8 cellular contexts compared by ENCODE assay signal in genomic region chr16:69823831-69824563, GRCh38.
DNase-seq lines count a peak whose midpoint lies in the region; ATAC-seq and TF ChIP-seq lines count a peak whose summit lies in the region.

No MANE protein-coding gene starts in this region.

- H3K36me3 ChIP-seq in HAP-1 (replicated peaks) (no peaks in the 10 kb centered on the region), aorta (ENCODE audit: control insufficient read depth in 1 of 2, insufficient read depth in 2 of 2, low read length in 1 of 2) (peaks cover 0 to 1% of the 10 kb centered on the region in 2 donors)

- peak overlapping the region in 56 of 59 donors; percentile 2 to 84 (median 68) for H3K27ac ChIP-seq in dorsolateral prefrontal cortex
- no peak overlapping the region for H3K27ac ChIP-seq in aorta (ENCODE audit: low read depth in 1 of 2, low read length in 2 of 2)

- DNase-seq in dorsolateral prefrontal cortex (no peak), retina (peak; percentile 23), HAP-1 (ENCODE audit: low spot score in 2 of 2) (no peak), kidney glomerular epithelial cell (lab: John Stamatoyannopoulos, UW) (no peak), aorta (no peak)
- no peak for DNase-seq in stimulated activated CD4-positive, alpha-beta T cell treated with anti-CD3 and anti-CD28 coated beads, Interleukin-2, amount 100 ng/mL, for 48 hours

- in situ Hi-C loops in HAP-1 (cut with MboI; ENCODE audit: low sequenced_read_pairs): no loop called here

- intact Hi-C loops in dorsolateral prefrontal cortex (cut with DNase I) (no loop called here), aorta (cut with DNase I) (no loop called here)

- 51 to 57% methylated on average over 10 of the region's 10 CpGs for WGBS in aorta, 2 donors

- H3K4me1 ChIP-seq in HAP-1 (no peaks in the 10 kb centered on the region), aorta (ENCODE audit: control insufficient read depth in 1 of 2, insufficient read depth in 2 of 2, low read length in 2 of 2) (peaks cover 0 to 2% of the 10 kb centered on the region in 2 donors)

- H3K9me3 ChIP-seq in HAP-1 (no peaks in the 10 kb centered on the region), aorta (ENCODE audit: control insufficient read depth, low read length) (no peaks in the 10 kb centered on the region)

- no peak for TF ChIP-seq CTCF in dorsolateral prefrontal cortex (IDR thresholded peaks at IDR 0.05 in 54 of 56, conservative IDR thresholded peaks at IDR 0.05 in 2 of 56; ENCODE audit: low read depth in 1 of 56, partially characterized antibody in 56 of 56)

- H3K4me3 ChIP-seq in dorsolateral prefrontal cortex (peak overlapping the region in 1 of 59 donors; percentile 2), HAP-1 (no peak overlapping the region), aorta (ENCODE audit: low read length in 2 of 2) (no peak overlapping the region)

- H3K27me3 ChIP-seq in dorsolateral prefrontal cortex (no peaks in the 10 kb centered on the region), HAP-1 (ENCODE audit: low read depth) (no peaks in the 10 kb centered on the region), aorta (ENCODE audit: control insufficient read depth in 1 of 2, insufficient read depth in 2 of 2, low read length in 1 of 2) (no peaks in the 10 kb centered on the region)

- ATAC-seq in GM19023 (IDR thresholded peaks at IDR 0.05; ENCODE audit: unreplicated experiment): peak; percentile 88
- ATAC-seq in HG02852 (IDR thresholded peaks at IDR 0.05; ENCODE audit: unreplicated experiment): peak; percentile 88
- ATAC-seq in aorta (ENCODE audit: low FRiP score): no peak

Comparison
In these comparisons a context has a peak if more than half of its experiments do, and no peak if none do; other contexts are left out.
1. H3K27ac ChIP-seq: peak in dorsolateral prefrontal cortex (56 of 59); none in aorta (0 of 2).